ENCODE assay signal across 7 cellular contexts in the genomic region with DNA sequence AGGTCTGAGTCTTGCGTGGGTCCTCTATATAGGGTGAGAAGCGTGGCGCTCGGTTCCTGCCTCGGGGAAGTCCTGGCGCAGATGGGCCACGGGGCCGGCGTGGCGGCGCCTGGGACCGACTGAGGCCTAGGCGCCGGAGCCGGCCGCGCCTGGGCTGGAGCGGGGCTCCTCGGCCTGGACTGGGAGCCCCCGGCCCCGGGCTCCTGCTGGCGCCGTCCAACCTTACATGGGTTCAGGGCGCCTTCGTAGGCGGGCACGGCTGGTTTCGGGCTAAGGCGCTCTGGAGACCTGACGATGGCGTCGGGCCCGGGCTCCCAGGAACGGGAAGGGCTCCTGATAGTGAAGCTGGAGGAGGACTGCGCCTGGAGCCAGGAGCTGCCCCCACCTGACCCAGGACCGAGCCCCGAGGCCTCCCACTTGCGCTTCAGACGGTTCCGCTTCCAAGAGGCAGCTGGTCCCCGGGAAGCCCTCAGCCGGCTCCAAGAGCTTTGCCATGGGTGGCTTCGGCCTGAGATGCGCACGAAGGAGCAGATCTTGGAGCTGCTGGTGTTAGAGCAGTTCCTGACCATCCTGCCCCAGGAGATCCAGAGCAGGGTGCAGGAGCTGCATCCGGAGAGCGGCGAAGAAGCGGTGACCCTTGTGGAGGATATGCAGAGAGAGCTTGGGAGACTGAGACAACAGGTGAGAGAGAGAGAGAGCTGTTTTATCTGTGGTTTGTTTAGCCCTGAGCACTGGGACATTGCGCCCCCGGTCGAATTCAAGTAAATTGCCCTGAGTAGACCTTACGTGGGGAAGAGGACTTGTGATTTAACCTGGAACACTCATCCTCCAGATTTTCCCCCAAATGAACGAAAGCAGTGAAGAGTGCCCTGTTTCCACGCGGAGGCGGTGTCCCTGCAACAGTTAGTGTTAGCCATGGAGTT. TPM values are rescaled to one million over a fixed set of nuclear protein-coding genes. Genes with fewer than 3 reads are reported as not detected.
DNase-seq lines count a peak whose midpoint lies in the region; ATAC-seq, FAIRE-seq and TF ChIP-seq lines count a peak whose summit lies in the region.

No MANE protein-coding gene starts in this region.

- no peaks in the 10 kb centered on the region for H3K9me2 ChIP-seq in OCI-LY1 (ENCODE audit: low read depth, low read length)

- peak overlapping the region; percentile 89 for H3K27ac ChIP-seq in OCI-LY1 (ENCODE audit: low read depth, low read length, poor library complexity, severe bottlenecking)
- H3K27ac ChIP-seq in endothelial cell of umbilical vein (ENCODE audit: insufficient read depth, low read depth, low read length), result peak overlapping the region; percentile 92

- H3K4me1 ChIP-seq in OCI-LY1 (ENCODE audit: insufficient read depth, low read length, severe bottlenecking), result peaks cover 21% of the 10 kb centered on the region
- H3K4me1 ChIP-seq in endothelial cell of umbilical vein (ENCODE audit: control insufficient read depth, extremely low read depth, insufficient read depth, low read length), result peaks cover 13% of the 10 kb centered on the region

- peak; percentile 19 for DNase-seq in endothelial cell of umbilical vein (ENCODE audit: low read depth, low spot score)
- DNase-seq in omental fat pad (ENCODE audit: low spot score), result no peak
- no peak for DNase-seq in ecto neural progenitor cell (ENCODE audit: low spot score)
- no peak for DNase-seq in GM13977 (ENCODE audit: low spot score)

- peak overlapping the region; percentile 81 for H3K9ac ChIP-seq in OCI-LY1 (ENCODE audit: low read length)
- H3K9ac ChIP-seq in endothelial cell of umbilical vein (replicated peaks; ENCODE audit: extremely low read depth, insufficient read depth, low read length), result peak overlapping the region; percentile 86

- H2AFZ ChIP-seq in OCI-LY1 (ENCODE audit: low read length), result no peak overlapping the region
- peak overlapping the region; percentile 55 for H2AFZ ChIP-seq in endothelial cell of umbilical vein (ENCODE audit: low read depth, low read length)

- no peaks in the 10 kb centered on the region for H3K9me1 ChIP-seq in endothelial cell of umbilical vein (replicated peaks; ENCODE audit: control insufficient read depth, extremely low read depth, insufficient read depth, low read length)

- H3K4me3 ChIP-seq in OCI-LY1 (ENCODE audit: low read depth, low read length, poor library complexity, severe bottlenecking), result peak overlapping the region; percentile 91
- peak overlapping the region; percentile 74 to 79 (median 77) for H3K4me3 ChIP-seq in endothelial cell of umbilical vein (replicated peaks in 1 of 3; ENCODE audit: insufficient read depth in 1 of 3, low read depth in 1 of 3, low read length in 3 of 3)

- peaks cover 47% of the 10 kb centered on the region for H3K36me3 ChIP-seq in OCI-LY1 (ENCODE audit: insufficient read depth, low read length)
- peaks cover 0 to 9% of the 10 kb centered on the region in 2 experiments for H3K36me3 ChIP-seq in endothelial cell of umbilical vein (ENCODE audit: control insufficient read depth in 2 of 2, extremely low read depth in 1 of 2, insufficient read depth in 2 of 2, low read length in 2 of 2)

- dilution Hi-C loops in endothelial cell of umbilical vein (cut with MboI; ENCODE audit: extremely low pct_ligation_motif_present, low sequenced_read_pairs), result no loop called here

- H3K9me3 ChIP-seq in OCI-LY1 (ENCODE audit: low read length), result peaks cover 13% of the 10 kb centered on the region
- no peaks in the 10 kb centered on the region for H3K9me3 ChIP-seq in endothelial cell of umbilical vein (replicated peaks; ENCODE audit: control insufficient read depth, insufficient read depth, low read length)

- no peak for TF ChIP-seq CTCF in OCI-LY1 (IDR thresholded peaks at IDR 0.05; ENCODE audit: low read length)
- TF ChIP-seq CTCF in endothelial cell of umbilical vein (IDR thresholded peaks at IDR 0.05; ENCODE audit: extremely low read depth in 1 of 2, insufficient read depth in 1 of 2, low read depth in 1 of 2, low read length in 2 of 2), result no peak
- TF ChIP-seq CTCF in omental fat pad (IDR thresholded peaks at IDR 0.05), result no peak
- no peak for TF ChIP-seq CTCF in GM13977 (IDR thresholded peaks at IDR 0.05; ENCODE audit: extremely low read depth, insufficient read depth, missing control alignments)

- ATAC-seq in GM19035 (IDR thresholded peaks at IDR 0.05; ENCODE audit: unreplicated experiment), result peak; percentile 5
- peak; percentile 32 for ATAC-seq in omental fat pad (ENCODE audit: low FRiP score)
- ATAC-seq in GM19395 (IDR thresholded peaks at IDR 0.05; ENCODE audit: unreplicated experiment), result no peak

- CTCF ChIA-PET in endothelial cell of umbilical vein (lab: Charles Lee), result interaction anchor here (0.9 to 3.2 kb wide), 6 partner anchors 8 to 173 kb away, joined by 3 to 21 read pairs (median 3); no protein-coding TSS in a partner anchor

- TSS peak; percentile 38 for BruUV-seq in endothelial cell of umbilical vein (replicated peaks; lab: Mats Ljungman, UMichigan)

- no peaks in the 10 kb centered on the region for H4K20me1 ChIP-seq in OCI-LY1 (ENCODE audit: insufficient read depth, low read length)
- no peaks in the 10 kb centered on the region for H4K20me1 ChIP-seq in endothelial cell of umbilical vein (replicated peaks; ENCODE audit: control insufficient read depth, extremely low read depth, insufficient read depth, low read length)

- peak overlapping the region; percentile 73 for H3K4me2 ChIP-seq in OCI-LY1 (ENCODE audit: low read length)
- peak overlapping the region; percentile 93 for H3K4me2 ChIP-seq in endothelial cell of umbilical vein (ENCODE audit: insufficient read depth, low read length)

- H3F3A ChIP-seq in OCI-LY1 (ENCODE audit: insufficient read depth, low read length), result no peaks in the 10 kb centered on the region

- no peak for TF ChIP-seq POLR2A in endothelial cell of umbilical vein (IDR thresholded peaks at IDR 0.05; ENCODE audit: low read depth, low read length)

- H3K79me2 ChIP-seq in OCI-LY1 (ENCODE audit: insufficient read depth, low read length) (peaks cover 29% of the 10 kb centered on the region), endothelial cell of umbilical vein (ENCODE audit: control insufficient read depth, insufficient read depth, low read length) (peaks cover 38% of the 10 kb centered on the region)

- H3K27me3 ChIP-seq in OCI-LY1 (ENCODE audit: insufficient read depth, low read length) (no peaks in the 10 kb centered on the region), endothelial cell of umbilical vein (ENCODE audit: control insufficient read depth in 2 of 2, insufficient read depth in 2 of 2, low read length in 2 of 2) (no peaks in the 10 kb centered on the region)

- intact Hi-C loops in endothelial cell of umbilical vein (cut with micrococcal nuclease), result loop anchor here (1.0 to 2.0 kb wide), 5 partner anchors 19 to 175 kb away; partner anchors contain the start of genes OR1F1, TIGD7, ZNF174 and ZNF75A

- POLR2A ChIA-PET in endothelial cell of umbilical vein (lab: Charles Lee), result interaction anchor here (1.3 to 1.6 kb wide), 4 partner anchors 21 to 217 kb away, joined by 3 to 7 read pairs (median 4); partner anchors contain the start of genes CLUAP1, ZNF174 and ZSCAN32

- no peak for FAIRE-seq in endothelial cell of umbilical vein (lab: Jason Lieb, UNC)

- in situ Hi-C loops in GM13977 (cut with MboI; ENCODE audit: low pct_unique_long_range_greater_than_20kb, low sequenced_read_pairs, unreplicated experiment), result no loop called here

RNA-seq across cellular contexts. Expression of gene ZNF263, which starts 0.5 kb away (rescaled TPM):
- total RNA-seq in endothelial cell of umbilical vein (20.8 and 22.7 TPM in 2 replicates), omental fat pad (10 to 100 TPM; 23.3 to 66.7 (median 36.2) TPM)
- 10.9 TPM in 2 replicates for polyA plus RNA-seq in endothelial cell of umbilical vein
- polyA plus RNA-seq in endothelial cell of umbilical vein (2011; cell fraction: cytosol; rRNA removed), result 13.4 and 15.3 TPM in 2 replicates
- 24.7 and 26.5 TPM in 2 replicates for polyA plus RNA-seq in endothelial cell of umbilical vein (2011; cell fraction: nucleus; rRNA removed)
- polyA plus RNA-seq in endothelial cell of umbilical vein (2012), result 25.5 and 27.8 TPM in 2 replicates
- polyA minus RNA-seq in endothelial cell of umbilical vein, result 11.4 and 17.9 TPM in 2 replicates
- polyA minus RNA-seq in endothelial cell of umbilical vein (2011; cell fraction: cytosol; rRNA and poly(A)+ RNA removed), result 12.7 TPM
- 19.9 and 20.6 TPM in 2 replicates for polyA minus RNA-seq in endothelial cell of umbilical vein (2011; cell fraction: nucleus; rRNA and poly(A)+ RNA removed)

RNA-seq across cellular contexts. Expression of gene TIGD7, which starts 21.4 kb away (rescaled TPM):
- total RNA-seq in endothelial cell of umbilical vein (3.3 and 3.5 TPM in 2 replicates), omental fat pad (1 to 10 TPM; 3.3 to 8.8 (median 5.3) TPM)
- polyA plus RNA-seq in endothelial cell of umbilical vein, result 1.1 TPM in 2 replicates
- 1.3 and 1.4 TPM in 2 replicates for polyA plus RNA-seq in endothelial cell of umbilical vein (2011; cell fraction: cytosol; rRNA removed)
- 2.6 and 5.1 TPM in 2 replicates for polyA plus RNA-seq in endothelial cell of umbilical vein (2011; cell fraction: nucleus; rRNA removed)
- polyA plus RNA-seq in endothelial cell of umbilical vein (2012), result 1.3 and 1.4 TPM in 2 replicates
- 2.5 and 4.8 TPM in 2 replicates for polyA minus RNA-seq in endothelial cell of umbilical vein
- 0.82 TPM for polyA minus RNA-seq in endothelial cell of umbilical vein (2011; cell fraction: cytosol; rRNA and poly(A)+ RNA removed)
- 5.0 and 5.1 TPM in 2 replicates for polyA minus RNA-seq in endothelial cell of umbilical vein (2011; cell fraction: nucleus; rRNA and poly(A)+ RNA removed)

RNA-seq across cellular contexts. Expression of gene ZNF75A, which starts 21.5 kb away (rescaled TPM):
- total RNA-seq in endothelial cell of umbilical vein (28.0 and 28.4 TPM in 2 replicates), omental fat pad (10 to 100 TPM; 13.2 to 30.1 (median 20.4) TPM)
- 6.4 and 8.3 TPM in 2 replicates for polyA plus RNA-seq in endothelial cell of umbilical vein
- 8.9 and 10.3 TPM in 2 replicates for polyA plus RNA-seq in endothelial cell of umbilical vein (2011; cell fraction: cytosol; rRNA removed)
- 36.6 and 44.7 TPM in 2 replicates for polyA plus RNA-seq in endothelial cell of umbilical vein (2011; cell fraction: nucleus; rRNA removed)
- 12.6 and 16.1 TPM in 2 replicates for polyA plus RNA-seq in endothelial cell of umbilical vein (2012)
- polyA minus RNA-seq in endothelial cell of umbilical vein, result 16.7 and 21.6 TPM in 2 replicates
- 2.0 TPM for polyA minus RNA-seq in endothelial cell of umbilical vein (2011; cell fraction: cytosol; rRNA and poly(A)+ RNA removed)
- polyA minus RNA-seq in endothelial cell of umbilical vein (2011; cell fraction: nucleus; rRNA and poly(A)+ RNA removed), result 20.7 and 26.1 TPM in 2 replicates

RNA-seq across cellular contexts. Expression of gene MEFV, which starts 27.4 kb away (rescaled TPM):
- total RNA-seq in endothelial cell of umbilical vein (not detected in 2 replicates), omental fat pad (10 to 100 TPM in 1 of 4 donors, 1 to 10 TPM in 3; 2.7 to 25.4 (median 4.2) TPM)
- polyA plus RNA-seq in endothelial cell of umbilical vein, result not detected in 2 replicates
- not detected in 2 replicates for polyA plus RNA-seq in endothelial cell of umbilical vein (2011; cell fraction: cytosol; rRNA removed)
- 0.14 TPM in 1 of 2 replicates, not detected in the other for polyA plus RNA-seq in endothelial cell of umbilical vein (2011; cell fraction: nucleus; rRNA removed)
- polyA plus RNA-seq in endothelial cell of umbilical vein (2012), result not detected in 2 replicates
- not detected in 2 replicates for polyA minus RNA-seq in endothelial cell of umbilical vein
- not detected for polyA minus RNA-seq in endothelial cell of umbilical vein (2011; cell fraction: cytosol; rRNA and poly(A)+ RNA removed)
- not detected in 2 replicates for polyA minus RNA-seq in endothelial cell of umbilical vein (2011; cell fraction: nucleus; rRNA and poly(A)+ RNA removed)

RNA-seq across cellular contexts. Expression of gene ZNF200, which starts 48.8 kb away (rescaled TPM):
- 9.1 and 10.0 TPM in 2 replicates for total RNA-seq in endothelial cell of umbilical vein
- 2.8 and 3.4 TPM in 2 replicates for polyA plus RNA-seq in endothelial cell of umbilical vein
- 3.1 and 4.1 TPM in 2 replicates for polyA plus RNA-seq in endothelial cell of umbilical vein (2011; cell fraction: cytosol; rRNA removed)
- 7.2 TPM in 2 replicates for polyA plus RNA-seq in endothelial cell of umbilical vein (2011; cell fraction: nucleus; rRNA removed)
- 6.9 and 7.4 TPM in 2 replicates for polyA plus RNA-seq in endothelial cell of umbilical vein (2012)
- 5.9 and 11.4 TPM in 2 replicates for polyA minus RNA-seq in endothelial cell of umbilical vein
- polyA minus RNA-seq in endothelial cell of umbilical vein (2011; cell fraction: cytosol; rRNA and poly(A)+ RNA removed), result 10.5 TPM
- 6.6 and 9.0 TPM in 2 replicates for polyA minus RNA-seq in endothelial cell of umbilical vein (2011; cell fraction: nucleus; rRNA and poly(A)+ RNA removed)
- 10 to 100 TPM in 2 of 4 donors, 1 to 10 TPM in 2; 4.3 to 12.6 (median 8.7) TPM for total RNA-seq in omental fat pad
